Comparison of ENCODE assay signal across 11 cellular contexts in genomic region chr5:52856564-52856963, GRCh38.
DNase-seq lines count a peak whose midpoint lies in the region; ATAC-seq lines count a peak whose summit lies in the region.
"Had no signal": no experiment of that assay in that cellular context is flagged by ENCODE, and none has a peak within 500 bp of the region (broad histone marks: within the 10 kb centered on the region; RNA-seq: fewer than 3 reads in every experiment).

No MANE protein-coding gene starts in this region.

- peak; percentile 21 for DNase-seq in AG08395 (ENCODE audit: low spot score)
- peak; percentile 9 for DNase-seq in SKM-1 (lab: John Stamatoyannopoulos, UW; ENCODE audit: unreplicated experiment)
- no peak for DNase-seq in NCI-H1417 treated with DMSO at 0.1 percent for 48 hours (lab: John Stamatoyannopoulos, UW)
- no peak for DNase-seq in NCI-H1694 (lab: John Stamatoyannopoulos, UW)
- DNase-seq in stimulated activated CD4-positive, alpha-beta T cell treated with anti-CD3 and anti-CD28 coated beads, Interleukin-2, amount 100 ng/mL, for 48 hours, result no peak
- DNase-seq: naive B cell, T-helper 9 cell had no signal

- ATAC-seq in GM19468 (IDR thresholded peaks at IDR 0.05; ENCODE audit: extremely low read depth, unreplicated experiment), result peak; percentile 69
- ATAC-seq in HG03103 (IDR thresholded peaks at IDR 0.05; ENCODE audit: low read depth, unreplicated experiment), result peak; percentile 85
- no peak for ATAC-seq in HG03045 (IDR thresholded peaks at IDR 0.05; ENCODE audit: unreplicated experiment)
- ATAC-seq: activated naive CD4-positive, alpha-beta T cell treated with anti-CD3 and anti-CD28 coated beads, Interleukin-2, amount 50 U/mL, for 72 hours had no signal

Comparison
In these comparisons a context has a peak if more than half of its experiments do, and no peak if none do; other contexts are left out.
1. DNase-seq: peak in AG08395 (single experiment) and SKM-1 (single experiment); none in NCI-H1417 treated with DMSO at 0.1 percent for 48 hours (single experiment), NCI-H1694 (single experiment) and stimulated activated CD4-positive, alpha-beta T cell treated with anti-CD3 and anti-CD28 coated beads, Interleukin-2, amount 100 ng/mL, for 48 hours (0 of 2).